In the genomic region with DNA sequence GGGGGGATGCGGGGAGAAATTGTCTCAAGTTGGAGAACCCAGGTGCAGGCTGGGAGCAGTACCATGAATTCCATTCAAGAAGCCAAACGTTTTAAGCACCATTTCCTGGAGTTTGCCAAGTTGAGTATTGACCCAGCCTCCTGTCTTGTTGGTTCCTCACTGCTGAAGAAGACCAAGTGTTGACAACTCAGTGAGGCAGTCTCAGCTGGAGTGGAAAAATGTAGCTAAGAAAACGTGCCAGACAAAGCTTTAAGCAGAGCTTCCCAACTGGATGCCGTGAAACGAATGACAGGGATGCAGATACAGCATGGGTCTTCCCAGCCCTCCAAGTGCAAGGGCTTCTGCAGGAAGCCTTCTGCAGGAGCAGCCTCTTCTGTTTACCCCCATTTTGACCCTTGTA, we compare ENCODE assay signal across 9 cellular contexts. TPM values are rescaled to one million over a fixed set of nuclear protein-coding genes. Genes with fewer than 3 reads are reported as not detected.
DNase-seq lines count a peak whose midpoint lies in the region; ATAC-seq, FAIRE-seq and TF ChIP-seq lines count a peak whose summit lies in the region.
"Had no signal": no experiment of that assay in that cellular context is flagged by ENCODE, and none has a peak within 500 bp of the region (broad histone marks: within the 10 kb centered on the region; RNA-seq: fewer than 3 reads in every experiment).

No MANE protein-coding gene starts in this region.

- no peaks in the 10 kb centered on the region for H3K9me3 Mint-ChIP-seq in activated CD4-positive, alpha-beta T cell treated with anti-CD3 and anti-CD28 coated beads, Interleukin-2, amount 10 ng/mL, durations not matched to agents 24 days and 14 days
- H3K9me3 Mint-ChIP-seq: dendritic cell treated with granulocyte-macrophage colony-stimulating factor and Interleukin-4, amounts not matched to agents 40 ng/mL and 50 ng/mL, for 4 days had no signal

- H3K27ac ChIP-seq in ascending aorta, result peak overlapping the region; percentile 92 to 97
- H3K27ac ChIP-seq in mesendoderm (ENCODE audit: low read depth, low read length), result no peak overlapping the region
- H3K27ac ChIP-seq in subcutaneous abdominal adipose tissue (ENCODE audit: low read depth, low read length), result peak overlapping the region; percentile 76

- no peak overlapping the region for H3K23ac ChIP-seq in mesendoderm (ENCODE audit: low read length)

- no peak for ATAC-seq in HG02759 (IDR thresholded peaks at IDR 0.05; ENCODE audit: unreplicated experiment)

- H3K4ac ChIP-seq in mesendoderm (ENCODE audit: low read depth, low read length), result no peak overlapping the region

- no peak overlapping the region for H4K5ac ChIP-seq in mesendoderm (ENCODE audit: low read length)

- H4K8ac ChIP-seq in mesendoderm (ENCODE audit: low read depth, low read length), result no peak overlapping the region

- H3K9ac ChIP-seq in mesendoderm (ENCODE audit: low read length) (no peak overlapping the region), subcutaneous abdominal adipose tissue (ENCODE audit: low read length in 5 of 5) (no peak overlapping the region)

- H2BK15ac ChIP-seq in mesendoderm (replicated peaks; ENCODE audit: low read depth), result no peak overlapping the region

- H3K79me1 ChIP-seq in mesendoderm (ENCODE audit: low read length), result no peaks in the 10 kb centered on the region

- FAIRE-seq in HTR-8/SVneo (lab: Jason Lieb, UNC), result no peak

- intact Hi-C loops in activated CD4-positive, alpha-beta T cell treated with anti-CD3 and anti-CD28 coated beads, Interleukin-2, amount 10 ng/mL, durations not matched to agents 24 days and 14 days (cut with micrococcal nuclease), result no loop called here
- intact Hi-C loops in ascending aorta (cut with DNase I), result no loop called here

- H3K36me3 Mint-ChIP-seq in activated CD4-positive, alpha-beta T cell treated with anti-CD3 and anti-CD28 coated beads, Interleukin-2, amount 10 ng/mL, durations not matched to agents 24 days and 14 days (ENCODE audit: low read depth), result no peaks in the 10 kb centered on the region

- peak overlapping the region; percentile 79 for H3K4me3 Mint-ChIP-seq in activated CD4-positive, alpha-beta T cell treated with anti-CD3 and anti-CD28 coated beads, Interleukin-2, amount 10 ng/mL, durations not matched to agents 24 days and 14 days

- H3K79me2 ChIP-seq in mesendoderm (ENCODE audit: control insufficient read depth, insufficient read depth, low read length), result no peaks in the 10 kb centered on the region

- H3K9me3 ChIP-seq in ascending aorta, result no peaks in the 10 kb centered on the region
- no peaks in the 10 kb centered on the region for H3K9me3 ChIP-seq in subcutaneous abdominal adipose tissue (ENCODE audit: control insufficient read depth in 5 of 5, low read length in 5 of 5)

- no peak overlapping the region for H2AK5ac ChIP-seq in mesendoderm (ENCODE audit: low read length)

- no peak overlapping the region for H3K56ac ChIP-seq in mesendoderm (ENCODE audit: low read length)

- TF ChIP-seq CTCF in ascending aorta (IDR thresholded peaks at IDR 0.05), result no peak

- peak overlapping the region; percentile 39 for H3K27ac Mint-ChIP-seq in activated CD4-positive, alpha-beta T cell treated with anti-CD3 and anti-CD28 coated beads, Interleukin-2, amount 10 ng/mL, durations not matched to agents 24 days and 14 days

- H3K4me3 ChIP-seq in ascending aorta, result peak overlapping the region in 1 of 2 donors; percentile 81
- H3K4me3 ChIP-seq in mesendoderm (ENCODE audit: low read length), result no peak overlapping the region
- no peak overlapping the region for H3K4me3 ChIP-seq in subcutaneous abdominal adipose tissue (ENCODE audit: low read depth in 1 of 5, low read length in 5 of 5)

- H3K36me3 ChIP-seq in ascending aorta (no peaks in the 10 kb centered on the region), mesendoderm (ENCODE audit: control insufficient read depth, insufficient read depth, low read length) (no peaks in the 10 kb centered on the region), subcutaneous abdominal adipose tissue (ENCODE audit: control insufficient read depth in 5 of 5, insufficient read depth in 5 of 5, low read length in 5 of 5) (no peaks in the 10 kb centered on the region)

- H3K27me3 Mint-ChIP-seq in activated CD4-positive, alpha-beta T cell treated with anti-CD3 and anti-CD28 coated beads, Interleukin-2, amount 10 ng/mL, durations not matched to agents 24 days and 14 days, result peaks cover 21% of the 10 kb centered on the region
- H3K27me3 Mint-ChIP-seq: dendritic cell treated with granulocyte-macrophage colony-stimulating factor and Interleukin-4, amounts not matched to agents 40 ng/mL and 50 ng/mL, for 4 days had no signal

- no peaks in the 10 kb centered on the region for H3K27me3 ChIP-seq in ascending aorta
- H3K27me3 ChIP-seq in mesendoderm (ENCODE audit: insufficient read depth, low read length, poor library complexity), result no peaks in the 10 kb centered on the region
- H3K27me3 ChIP-seq in subcutaneous abdominal adipose tissue (ENCODE audit: control insufficient read depth in 5 of 5, insufficient read depth in 4 of 5, low read length in 5 of 5), result no peaks in the 10 kb centered on the region

- peaks cover 19% of the 10 kb centered on the region for H3K4me1 Mint-ChIP-seq in activated CD4-positive, alpha-beta T cell treated with anti-CD3 and anti-CD28 coated beads, Interleukin-2, amount 10 ng/mL, durations not matched to agents 24 days and 14 days

- no peak overlapping the region for H2BK5ac ChIP-seq in mesendoderm (ENCODE audit: low read length)

- no CpG with 5 or more reads among the region's 5 CpGs for WGBS in mesendoderm (ENCODE audit: extremely low coverage, insufficient coverage, low lambda C conversion rate)

- H2BK120ac ChIP-seq in mesendoderm (ENCODE audit: low read depth, low read length), result no peak overlapping the region

- no peak overlapping the region for H3K4me2 ChIP-seq in mesendoderm (ENCODE audit: low read length)

- peaks cover 0 to 6% of the 10 kb centered on the region in 2 donors for H3K4me1 ChIP-seq in ascending aorta
- peaks cover 2% of the 10 kb centered on the region for H3K4me1 ChIP-seq in mesendoderm (ENCODE audit: control insufficient read depth, low read depth, low read length)
- H3K4me1 ChIP-seq in subcutaneous abdominal adipose tissue (ENCODE audit: control insufficient read depth in 5 of 5, insufficient read depth in 5 of 5, low read length in 5 of 5), result peaks cover 0 to 13% (median 13%) of the 10 kb centered on the region in 5 donors

- no peak overlapping the region for H3K18ac ChIP-seq in mesendoderm (ENCODE audit: low read length)

- no peak for DNase-seq in activated CD4-positive, alpha-beta T cell treated with anti-CD3 and anti-CD28 coated beads, Interleukin-2, amount 10 ng/mL, durations not matched to agents 24 days and 14 days
- DNase-seq in activated CD4-positive, alpha-beta T cell treated with anti-CD3 and anti-CD28 coated beads for 4 hours, result no peak
- DNase-seq in ascending aorta (ENCODE audit: low spot score in 2 of 2), result no peak
- peak; percentile 65 for DNase-seq in mesendoderm
- no peak for DNase-seq in HTR-8/SVneo (ENCODE audit: insufficient read length, low spot score)
- no peak for DNase-seq in activated CD8-positive, alpha-beta memory T cell treated with anti-CD3 and anti-CD28 coated beads, Interleukin-2, amount 50 U/mL, for 4 hours

RNA-seq across cellular contexts. Expression of a gene that starts 0.8 kb away (rescaled TPM):
- total RNA-seq in activated CD4-positive, alpha-beta T cell treated with anti-CD3 and anti-CD28 coated beads, Interleukin-2, amount 10 ng/mL, durations not matched to agents 24 days and 14 days, result 9.2 and 10.3 TPM in 2 replicates
- total RNA-seq in ascending aorta, result 13.3 TPM
- polyA plus RNA-seq in mesendoderm (2013, experiment 1 of 2), result 2.6 TPM
- 2.7 TPM for polyA plus RNA-seq in mesendoderm (2013, experiment 2 of 2)

RNA-seq across cellular contexts. Expression of a gene that starts 23.0 kb away (rescaled TPM):
- total RNA-seq in activated CD4-positive, alpha-beta T cell treated with anti-CD3 and anti-CD28 coated beads, Interleukin-2, amount 10 ng/mL, durations not matched to agents 24 days and 14 days, result 26.7 and 29.1 TPM in 2 replicates
- 3.7 TPM for total RNA-seq in ascending aorta
- polyA plus RNA-seq in mesendoderm (2013, experiment 1 of 2), result 22.4 TPM
- polyA plus RNA-seq in mesendoderm (2013, experiment 2 of 2), result 21.3 TPM
